8 cellular contexts compared by ENCODE assay signal in the genomic region with DNA sequence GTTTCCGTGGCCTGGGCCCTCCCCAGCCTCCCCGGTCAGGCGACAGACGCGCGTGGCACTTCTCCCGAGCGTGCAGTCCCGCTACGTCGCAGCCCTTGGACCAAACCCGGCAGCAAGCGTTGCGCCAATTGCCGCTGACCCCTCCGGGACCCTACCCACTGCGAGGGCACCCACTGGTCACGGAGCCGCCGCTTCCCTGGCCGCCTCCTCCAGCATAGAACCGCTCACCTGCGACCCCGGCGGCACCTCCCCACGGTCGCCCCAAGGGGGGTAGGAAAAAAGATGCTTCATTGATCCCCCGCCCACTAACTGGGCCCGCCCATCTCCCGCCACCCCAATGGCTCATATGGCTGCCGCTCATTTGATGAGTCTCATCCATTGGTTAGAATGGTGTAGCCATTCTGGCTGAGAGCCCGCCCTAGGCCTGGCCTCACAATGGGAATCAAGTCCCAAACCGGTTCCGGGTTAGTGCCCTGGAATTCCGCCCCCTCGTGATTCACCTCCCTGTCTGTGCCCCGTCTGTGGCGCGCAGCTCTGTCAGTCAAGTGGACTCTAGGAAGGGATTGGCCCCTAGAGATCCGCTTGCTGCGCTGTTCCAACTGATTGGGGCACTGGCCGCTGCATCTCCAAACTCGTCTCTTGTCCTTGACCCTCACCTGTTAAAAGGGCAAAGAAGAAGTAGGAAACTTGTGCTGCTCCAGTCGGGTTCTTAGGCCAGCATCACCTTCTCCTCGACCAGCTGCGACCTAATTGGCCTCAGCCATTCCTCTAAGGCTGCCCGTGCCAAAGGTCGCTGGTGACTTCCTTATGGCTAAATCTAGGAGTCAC. TPM values are rescaled to one million over a fixed set of nuclear protein-coding genes. Genes with fewer than 3 reads are reported as not detected.
DNase-seq lines count a peak whose midpoint lies in the region; ATAC-seq and TF ChIP-seq lines count a peak whose summit lies in the region.

A gene (minus strand): TSS at position 274 of the 828 bp plus-strand sequence. CDS start 11,323 bp downstream, outside the sequence.

- CTCF ChIA-PET in Calu3 (lab: Charles Lee) = no interaction called here

- intact Hi-C loops in Calu3 (cut with micrococcal nuclease; ENCODE audit: unreplicated experiment) = loop anchor here (5.0 kb wide), 1 partner anchor 55 kb away; a partner anchor contains a TSS

- H3K9me3 Mint-ChIP-seq in Calu3 (ENCODE audit: low read depth, unreplicated experiment) = no peaks in the 10 kb centered on the region

- DNase-seq in Calu3 (peak; percentile 94), HuH-7.5 (ENCODE audit: low spot score) (peak; percentile 65), OCI-M1 (lab: John Stamatoyannopoulos, UW) (peak; percentile 90), activated T-cell treated with anti-CD3 and anti-CD28 coated beads for 24 hours (ENCODE audit: low read depth) (peak; percentile 95), epidermal melanocyte (ENCODE audit: insufficient read length, low spot score) (peak; percentile 96), middle frontal gyrus (ENCODE audit: extremely low spot score, low spot score) (peak; percentile 100)
- DNase-seq in stimulated activated CD8-positive, alpha-beta memory T cell treated with anti-CD3 and anti-CD28 coated beads, Interleukin-2, amount 100 ng/mL, for 48 hours (ENCODE audit: low read depth in 2 of 2) = peak; percentile 89 to 93

- TF ChIP-seq CTCF in Calu3 (IDR thresholded peaks at IDR 0.05; ENCODE audit: unreplicated experiment) = no peak

- no peaks in the 10 kb centered on the region for H3K27me3 Mint-ChIP-seq in Calu3 (ENCODE audit: unreplicated experiment)

- H3K4me1 Mint-ChIP-seq in Calu3 (ENCODE audit: low read depth, unreplicated experiment) = peaks cover 26% of the 10 kb centered on the region

- H3K4me3 Mint-ChIP-seq in Calu3 (ENCODE audit: low read depth, unreplicated experiment) = peak within 1 kb of the TSS; percentile 99

- peak within 1 kb of the TSS; percentile 96 for H3K27ac Mint-ChIP-seq in Calu3 (ENCODE audit: unreplicated experiment)

- ATAC-seq in GM21515 (IDR thresholded peaks at IDR 0.05; ENCODE audit: unreplicated experiment) = peak; percentile 99

- BruUV-seq in Calu3 (replicated peaks; lab: Mats Ljungman, UMichigan) = no TSS peak

- H3K36me3 Mint-ChIP-seq in Calu3 (ENCODE audit: insufficient read depth, unreplicated experiment) = peaks cover 28% of the 10 kb centered on the region

RNA-seq across cellular contexts. Expression of the gene that starts here (rescaled TPM):
- total RNA-seq in Calu3 (2022) = 14.1 and 15.5 TPM in 2 replicates

Comparison
In these comparisons a context has a peak if more than half of its experiments do, and no peak if none do; other contexts are left out.
1. Peak in every context shown above with its lines: DNase-seq and ATAC-seq.